1 cellular context compared by ENCODE assay signal in genomic region chr14:100558966-100559365, GRCh38.
TF ChIP-seq lines count a peak whose summit lies in the region.

No MANE protein-coding gene starts in this region.

TF ChIP-seq in GM23338, 12 proteins besides CTCF, POLR2A, EP300 and RAD21 (continued from another document):
- TF ChIP-seq ZNF462 (CRISPR knock-in tag; IDR thresholded peaks at IDR 0.05) (no peak), EZH2 (IDR thresholded peaks at IDR 0.05; ENCODE audit: low read depth, unreplicated experiment) (no peak)
